In the genomic region with DNA sequence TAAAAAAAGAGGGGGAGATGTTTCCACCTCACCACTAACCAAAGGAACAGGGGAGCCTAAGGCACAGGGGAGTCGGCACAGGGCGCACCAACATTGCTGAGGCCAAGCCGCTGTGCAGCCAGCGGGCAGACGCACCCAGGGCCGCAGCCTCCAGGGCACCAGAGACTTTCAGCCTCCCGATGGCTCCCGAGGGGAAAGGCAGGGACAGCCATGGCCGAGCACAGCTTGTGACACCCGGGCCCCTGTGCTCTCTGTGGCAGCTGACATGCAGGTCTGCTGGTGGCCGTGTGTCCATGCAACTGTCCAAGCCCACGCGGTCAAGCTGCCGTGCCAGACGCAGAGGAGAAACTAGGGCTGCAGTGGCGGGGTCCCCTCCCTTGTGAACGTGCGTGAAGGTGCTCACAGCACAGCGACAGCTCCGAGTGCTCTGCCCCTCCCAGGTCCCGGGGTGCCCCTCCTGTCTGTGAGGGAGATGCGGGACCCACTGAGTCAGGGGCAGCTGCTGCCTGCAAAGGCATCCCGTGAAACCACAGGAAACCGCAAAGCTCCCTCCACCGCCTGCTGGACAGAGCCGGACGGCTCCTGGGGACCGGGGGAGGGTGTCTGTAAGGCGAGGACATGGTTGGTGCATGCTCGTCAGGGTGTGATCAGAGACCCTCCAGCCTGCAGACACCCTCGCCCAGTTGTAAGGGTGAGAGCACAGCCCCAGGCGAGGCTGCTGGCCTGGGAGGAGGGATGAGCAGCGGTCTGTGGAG, we compare ENCODE assay signal across 24 cellular contexts. TPM values are rescaled to one million over a fixed set of nuclear protein-coding genes. Genes with fewer than 3 reads are reported as not detected.
DNase-seq lines count a peak whose midpoint lies in the region; ATAC-seq and TF ChIP-seq lines count a peak whose summit lies in the region.
"Had no signal": no experiment of that assay in that cellular context is flagged by ENCODE, and none has a peak within 500 bp of the region (broad histone marks: within the 10 kb centered on the region; RNA-seq: fewer than 3 reads in every experiment).

No MANE protein-coding gene starts in this region.

- no peak overlapping the region for H3K4me3 Mint-ChIP-seq in activated CD8-positive, alpha-beta T cell treated with anti-CD3 and anti-CD28 coated beads, Interleukin-2, amount 10 ng/mL, durations not matched to agents 7 days and 5 days
- H3K4me3 Mint-ChIP-seq in activated CD8-positive, alpha-beta T cell treated with anti-CD3 and anti-CD28 coated beads for 36 hours = no peak overlapping the region
- H3K4me3 Mint-ChIP-seq in type B pancreatic cell = no peak overlapping the region

- TF ChIP-seq EP300 in gastroesophageal sphincter (IDR thresholded peaks at IDR 0.05) = no peak

- H3K9me3 Mint-ChIP-seq in activated CD8-positive, alpha-beta T cell treated with anti-CD3 and anti-CD28 coated beads, Interleukin-2, amount 10 ng/mL, durations not matched to agents 7 days and 5 days (ENCODE audit: insufficient read depth) = peaks cover 22% of the 10 kb centered on the region
- H3K9me3 Mint-ChIP-seq in activated CD8-positive, alpha-beta T cell treated with anti-CD3 and anti-CD28 coated beads for 36 hours = peaks cover 19% of the 10 kb centered on the region
- peaks cover 9% of the 10 kb centered on the region for H3K9me3 Mint-ChIP-seq in type B pancreatic cell

- H4K8ac ChIP-seq in neuronal stem cell (ENCODE audit: low read depth, low read length) = peak overlapping the region; percentile 95

- no peak overlapping the region for H4K91ac ChIP-seq in neuronal stem cell (ENCODE audit: low read depth, low read length, poor library complexity)

- no peak overlapping the region for H2AFZ ChIP-seq in neuronal stem cell (ENCODE audit: low read length)

- no peak overlapping the region for H2BK120ac ChIP-seq in neuronal stem cell (ENCODE audit: low read depth, low read length)

- no peak for TF ChIP-seq CTCF in activated CD8-positive, alpha-beta T cell treated with anti-CD3 and anti-CD28 coated beads for 36 hours (IDR thresholded peaks at IDR 0.05)
- TF ChIP-seq CTCF in type B pancreatic cell (conservative IDR thresholded peaks at IDR 0.05) (no peak), gastroesophageal sphincter (IDR thresholded peaks at IDR 0.05) (no peak)

- H3K23ac ChIP-seq in neuronal stem cell (ENCODE audit: low read depth, low read length, poor library complexity) = no peak overlapping the region

- peaks cover 8% of the 10 kb centered on the region for H3K4me1 Mint-ChIP-seq in activated CD8-positive, alpha-beta T cell treated with anti-CD3 and anti-CD28 coated beads, Interleukin-2, amount 10 ng/mL, durations not matched to agents 7 days and 5 days (ENCODE audit: low read depth)
- peaks cover 9% of the 10 kb centered on the region for H3K4me1 Mint-ChIP-seq in activated CD8-positive, alpha-beta T cell treated with anti-CD3 and anti-CD28 coated beads for 36 hours (ENCODE audit: low read depth)
- peaks cover 4% of the 10 kb centered on the region for H3K4me1 Mint-ChIP-seq in type B pancreatic cell (ENCODE audit: unreplicated experiment)

- no peak overlapping the region for H3K4ac ChIP-seq in neuronal stem cell (ENCODE audit: low read length)

- CTCF ChIA-PET in activated CD8-positive, alpha-beta T cell treated with anti-CD3 and anti-CD28 coated beads, Interleukin-2, amount 10 ng/mL, durations not matched to agents 7 days and 5 days (lab: Charles Lee) = no interaction called here
- CTCF ChIA-PET in activated CD8-positive, alpha-beta T cell treated with anti-CD3 and anti-CD28 coated beads for 36 hours (lab: Charles Lee) = interaction anchor here (1.0 to 1.7 kb wide), 2 partner anchors 14 to 139 kb away, joined by 3 to 4 read pairs; no protein-coding TSS in a partner anchor

- no peak overlapping the region for H3K14ac ChIP-seq in neuronal stem cell (ENCODE audit: low read length)

- POLR2A ChIA-PET in activated CD8-positive, alpha-beta T cell treated with anti-CD3 and anti-CD28 coated beads, Interleukin-2, amount 10 ng/mL, durations not matched to agents 7 days and 5 days (lab: Charles Lee) = no interaction called here
- POLR2A ChIA-PET in activated CD8-positive, alpha-beta T cell treated with anti-CD3 and anti-CD28 coated beads for 36 hours (lab: Charles Lee) = no interaction called here

- no peaks in the 10 kb centered on the region for H3K79me1 ChIP-seq in neuronal stem cell (ENCODE audit: low read depth, low read length)

- H3K9me3 ChIP-seq in neuronal stem cell (replicated peaks in 1 of 2; ENCODE audit: control insufficient read depth in 2 of 2, insufficient read depth in 1 of 2, low read depth in 1 of 2, low read length in 2 of 2) = peaks cover 0 to 4% of the 10 kb centered on the region in 2 donors
- peaks cover 0 to 21% (median 0%) of the 10 kb centered on the region in 3 donors for H3K9me3 ChIP-seq in gastroesophageal sphincter
- H3K9me3 ChIP-seq: SJSA1 had no signal

- H3K27ac ChIP-seq in neuronal stem cell (replicated peaks; ENCODE audit: low read length) (no peak overlapping the region), gastroesophageal sphincter (no peak overlapping the region)
- H3K27ac ChIP-seq: 22Rv1, C4-2B, Peyer's patch, SJSA1 had no signal

- H3K4me1 ChIP-seq in neuronal stem cell (ENCODE audit: control insufficient read depth in 2 of 2, insufficient read depth in 1 of 2, low read depth in 1 of 2, low read length in 2 of 2) (peaks cover 0 to 3% of the 10 kb centered on the region in 2 donors), gastroesophageal sphincter (no peaks in the 10 kb centered on the region)
- H3K4me1 ChIP-seq: Peyer's patch, SJSA1 had no signal

- no peak for ATAC-seq in activated CD8-positive, alpha-beta T cell treated with anti-CD3 and anti-CD28 coated beads, Interleukin-2, amount 10 ng/mL, durations not matched to agents 7 days and 5 days
- ATAC-seq in activated CD8-positive, alpha-beta T cell treated with anti-CD3 and anti-CD28 coated beads for 36 hours = no peak
- no peak for ATAC-seq in gastroesophageal sphincter

- H2BK5ac ChIP-seq in neuronal stem cell (ENCODE audit: low read length) = no peak overlapping the region

- WGBS in neuronal stem cell (ENCODE audit: extremely low coverage in 2 of 2, insufficient read length in 2 of 2, insufficient replicate concordance in 1 of 2), 2 donors = no CpG with 5 or more reads among the region's 33 CpGs
- WGBS in gastroesophageal sphincter (ENCODE audit: low coverage in 1 of 2), 2 donors = 70 to 75% methylated on average over 2 to 4 of the region's 33 CpGs

- H3K18ac ChIP-seq in neuronal stem cell (ENCODE audit: low read length) = peak overlapping the region; percentile 79

- H3K4me2 ChIP-seq in neuronal stem cell (ENCODE audit: insufficient read depth, low read length, poor library complexity, severe bottlenecking) = no peak overlapping the region

- no peak overlapping the region for H2BK15ac ChIP-seq in neuronal stem cell (ENCODE audit: low read length)

- no peaks in the 10 kb centered on the region for H3K27me3 Mint-ChIP-seq in activated CD8-positive, alpha-beta T cell treated with anti-CD3 and anti-CD28 coated beads, Interleukin-2, amount 10 ng/mL, durations not matched to agents 7 days and 5 days (ENCODE audit: low read depth)
- H3K27me3 Mint-ChIP-seq in activated CD8-positive, alpha-beta T cell treated with anti-CD3 and anti-CD28 coated beads for 36 hours = no peaks in the 10 kb centered on the region
- H3K27me3 Mint-ChIP-seq in type B pancreatic cell = peaks cover 9% of the 10 kb centered on the region

- peak overlapping the region; percentile 72 for H2AK5ac ChIP-seq in neuronal stem cell (ENCODE audit: low read depth, low read length)

- H3K27ac Mint-ChIP-seq in activated CD8-positive, alpha-beta T cell treated with anti-CD3 and anti-CD28 coated beads, Interleukin-2, amount 10 ng/mL, durations not matched to agents 7 days and 5 days = no peak overlapping the region
- no peak overlapping the region for H3K27ac Mint-ChIP-seq in activated CD8-positive, alpha-beta T cell treated with anti-CD3 and anti-CD28 coated beads for 36 hours
- no peak overlapping the region for H3K27ac Mint-ChIP-seq in type B pancreatic cell

- H3K36me3 ChIP-seq in neuronal stem cell (replicated peaks in 1 of 2; ENCODE audit: control insufficient read depth in 2 of 2, insufficient read depth in 2 of 2, low read length in 2 of 2) (no peaks in the 10 kb centered on the region), gastroesophageal sphincter (no peaks in the 10 kb centered on the region)
- H3K36me3 ChIP-seq: Peyer's patch, SJSA1 had no signal

- intact Hi-C loops in activated CD8-positive, alpha-beta T cell treated with anti-CD3 and anti-CD28 coated beads for 36 hours (cut with micrococcal nuclease) = no loop called here

- peaks cover 16% of the 10 kb centered on the region for H3K36me3 Mint-ChIP-seq in activated CD8-positive, alpha-beta T cell treated with anti-CD3 and anti-CD28 coated beads, Interleukin-2, amount 10 ng/mL, durations not matched to agents 7 days and 5 days (ENCODE audit: low read depth)
- H3K36me3 Mint-ChIP-seq in activated CD8-positive, alpha-beta T cell treated with anti-CD3 and anti-CD28 coated beads for 36 hours (ENCODE audit: low read depth) = no peaks in the 10 kb centered on the region
- no peaks in the 10 kb centered on the region for H3K36me3 Mint-ChIP-seq in type B pancreatic cell

- H3K4me3 ChIP-seq in neuronal stem cell (ENCODE audit: low read length in 2 of 2) (no peak overlapping the region), gastroesophageal sphincter (no peak overlapping the region)
- H3K4me3 ChIP-seq: Peyer's patch, SJSA1 had no signal

- no peak overlapping the region for H3K9ac ChIP-seq in neuronal stem cell (ENCODE audit: low read depth, low read length, poor library complexity)

- H3K27me3 ChIP-seq in neuronal stem cell (ENCODE audit: control insufficient read depth in 3 of 3, insufficient read depth in 3 of 3, low read depth in 1 of 3, low read length in 3 of 3) (peaks cover 0 to 15% (median 0%) of the 10 kb centered on the region in 3 experiments), gastroesophageal sphincter (peaks cover 50% of the 10 kb centered on the region)
- H3K27me3 ChIP-seq: Peyer's patch had no signal

- TF ChIP-seq POLR2A in gastroesophageal sphincter (IDR thresholded peaks at IDR 0.05) = no peak

- no peak overlapping the region for H2BK12ac ChIP-seq in neuronal stem cell (ENCODE audit: low read length)

- peak; percentile 16 for DNase-seq in activated CD8-positive, alpha-beta T cell treated with anti-CD3 and anti-CD28 coated beads, Interleukin-2, amount 10 ng/mL, durations not matched to agents 7 days and 5 days
- DNase-seq in activated CD8-positive, alpha-beta T cell treated with anti-CD3 and anti-CD28 coated beads for 36 hours = no peak
- peak; percentile 48 for DNase-seq in ecto neural progenitor cell (ENCODE audit: low spot score)
- no peak for DNase-seq in neuronal stem cell (ENCODE audit: low spot score)
- DNase-seq in type B pancreatic cell (ENCODE audit: extremely low spot score, unreplicated experiment) = peak; percentile 60
- DNase-seq in glomerular visceral epithelial cell (ENCODE audit: extremely low spot score) = no peak
- no peak for DNase-seq in OCI-M2 (lab: John Stamatoyannopoulos, UW; ENCODE audit: unreplicated experiment)
- DNase-seq: ACHN; DMS53; GDM1; GOT3; Kasumi-1; NCI-H1436; NCI-H2029 treated with DMSO at 0.1 percent for 48 hours; NCI-H226; NCI-H510A treated with DMSO at 0.1 percent for 48 hours; NCI-H748 treated with DMSO at 0.1 percent for 48 hours; NK-92 treated with Interleukin-12 subunit alpha and Interleukin-12 subunit beta, amount 100 ng/mL, for 24 hours had no signal

RNA-seq across cellular contexts. Expression of gene KRTAP10-11, which starts 2.5 kb away (rescaled TPM):
- not detected for total RNA-seq in activated CD8-positive, alpha-beta T cell treated with anti-CD3 and anti-CD28 coated beads, Interleukin-2, amount 10 ng/mL, durations not matched to agents 7 days and 5 days
- not detected for total RNA-seq in activated CD8-positive, alpha-beta T cell treated with anti-CD3 and anti-CD28 coated beads for 36 hours
- not detected for polyA plus RNA-seq in neuronal stem cell (2013, experiment 1 of 2)
- polyA plus RNA-seq in neuronal stem cell (2013, experiment 2 of 2) = not detected
- total RNA-seq in type B pancreatic cell (ENCODE audit: low replicate concordance) (not detected in 2 replicates), gastroesophageal sphincter (not detected)
- total RNA-seq: MCF 10A, Peyer's patch, SJSA1 had no signal

RNA-seq across cellular contexts. Expression of gene KRTAP12-4, which starts 5.7 kb away (rescaled TPM):
- total RNA-seq in activated CD8-positive, alpha-beta T cell treated with anti-CD3 and anti-CD28 coated beads, Interleukin-2, amount 10 ng/mL, durations not matched to agents 7 days and 5 days = not detected
- not detected for total RNA-seq in activated CD8-positive, alpha-beta T cell treated with anti-CD3 and anti-CD28 coated beads for 36 hours
- polyA plus RNA-seq in neuronal stem cell (2013, experiment 1 of 2) = not detected
- polyA plus RNA-seq in neuronal stem cell (2013, experiment 2 of 2) = not detected
- total RNA-seq in type B pancreatic cell (ENCODE audit: low replicate concordance) = not detected in 2 replicates
- not detected for total RNA-seq in gastroesophageal sphincter
- total RNA-seq: MCF 10A, Peyer's patch, SJSA1 had no signal

RNA-seq across cellular contexts. Expression of gene KRTAP12-3, which starts 9.0 kb away (rescaled TPM):
- total RNA-seq in activated CD8-positive, alpha-beta T cell treated with anti-CD3 and anti-CD28 coated beads, Interleukin-2, amount 10 ng/mL, durations not matched to agents 7 days and 5 days = not detected
- not detected for total RNA-seq in activated CD8-positive, alpha-beta T cell treated with anti-CD3 and anti-CD28 coated beads for 36 hours
- polyA plus RNA-seq in neuronal stem cell (2013, experiment 1 of 2) = not detected
- polyA plus RNA-seq in neuronal stem cell (2013, experiment 2 of 2) = not detected
- not detected in 2 replicates for total RNA-seq in type B pancreatic cell (ENCODE audit: low replicate concordance)
- not detected for total RNA-seq in gastroesophageal sphincter
- total RNA-seq: MCF 10A, Peyer's patch, SJSA1 had no signal

RNA-seq across cellular contexts. Expression of gene KRTAP10-10, which starts 11.6 kb away (rescaled TPM):
- not detected for total RNA-seq in activated CD8-positive, alpha-beta T cell treated with anti-CD3 and anti-CD28 coated beads, Interleukin-2, amount 10 ng/mL, durations not matched to agents 7 days and 5 days
- total RNA-seq in activated CD8-positive, alpha-beta T cell treated with anti-CD3 and anti-CD28 coated beads for 36 hours = not detected
- polyA plus RNA-seq in neuronal stem cell (2013, experiment 1 of 2) = not detected
- not detected for polyA plus RNA-seq in neuronal stem cell (2013, experiment 2 of 2)
- total RNA-seq in type B pancreatic cell (ENCODE audit: low replicate concordance) = not detected in 2 replicates
- not detected for total RNA-seq in gastroesophageal sphincter
- total RNA-seq: MCF 10A, Peyer's patch, SJSA1 had no signal

RNA-seq across cellular contexts. Expression of gene KRTAP12-2, which starts 18.0 kb away (rescaled TPM):
- total RNA-seq in activated CD8-positive, alpha-beta T cell treated with anti-CD3 and anti-CD28 coated beads, Interleukin-2, amount 10 ng/mL, durations not matched to agents 7 days and 5 days = not detected
- total RNA-seq in activated CD8-positive, alpha-beta T cell treated with anti-CD3 and anti-CD28 coated beads for 36 hours = not detected
- polyA plus RNA-seq in neuronal stem cell (2013, experiment 1 of 2) = not detected
- not detected for polyA plus RNA-seq in neuronal stem cell (2013, experiment 2 of 2)
- total RNA-seq in type B pancreatic cell (ENCODE audit: low replicate concordance) = not detected in 2 replicates
- total RNA-seq in gastroesophageal sphincter = not detected
- total RNA-seq: MCF 10A, Peyer's patch, SJSA1 had no signal

Comparison
In these comparisons a context has a peak if more than half of its experiments do, and no peak if none do; other contexts are left out.
1. DNase-seq: peak in activated CD8-positive, alpha-beta T cell treated with anti-CD3 and anti-CD28 coated beads, Interleukin-2, amount 10 ng/mL, durations not matched to agents 7 days and 5 days (single experiment), ecto neural progenitor cell (single experiment) and type B pancreatic cell (single experiment); none in activated CD8-positive, alpha-beta T cell treated with anti-CD3 and anti-CD28 coated beads for 36 hours (single experiment), neuronal stem cell (single experiment), glomerular visceral epithelial cell (single experiment) and OCI-M2 (single experiment).